Comparison of ENCODE assay signal across 30 cellular contexts in genomic region chr3:69753179-69753775, GRCh38. TPM values are rescaled to one million over a fixed set of nuclear protein-coding genes. Genes with fewer than 3 reads are reported as not detected.
"Had no signal": no experiment of that assay in that cellular context is flagged by ENCODE, and none has a peak within 500 bp of the region (broad histone marks: within the 10 kb centered on the region; RNA-seq: fewer than 3 reads in every experiment).

No MANE protein-coding gene starts in this region.

- H3K27ac Mint-ChIP-seq: endodermal cell; immature natural killer cell; natural killer cell; stimulated activated memory B cell treated with anti-CD40 and anti-IgM and Interleukin-4, amounts not matched to agents 10 μg/mL and 1 μg/mL and 100 μg/mL, for 72 hours; stimulated activated naive CD8-positive, alpha-beta T cell treated with anti-CD3 and anti-CD28 coated beads, Interleukin-15, Interleukin-2, amounts not matched to agents 100 ng/mL and 50 ng/mL, for 24 hours had no signal

- ATAC-seq: foreskin keratinocyte; left colon; left ventricle myocardium superior; natural killer cell; sciatic nerve; stimulated activated memory B cell treated with anti-CD40 and anti-IgM and Interleukin-4, amounts not matched to agents 10 μg/mL and 1 μg/mL and 100 μg/mL, for 72 hours had no signal

- H3K4me3 ChIP-seq: colonic mucosa, heart right ventricle, lower lobe of right lung, ovary, psoas muscle, skin epidermis, spleen, thoracic aorta, tibial nerve had no signal

- H3K4me1 ChIP-seq: colonic mucosa, foreskin keratinocyte had no signal

- H3K36me3 Mint-ChIP-seq: immature natural killer cell; natural killer cell; stimulated activated memory B cell treated with anti-CD40 and anti-IgM and Interleukin-4, amounts not matched to agents 10 μg/mL and 1 μg/mL and 100 μg/mL, for 72 hours had no signal

- H3K27ac ChIP-seq: colonic mucosa, epithelial cell of prostate, foreskin keratinocyte, lower lobe of right lung, ovary, psoas muscle, spleen, thoracic aorta had no signal

- DNase-seq: colonic mucosa; effector CD8-positive, alpha-beta T cell; endodermal cell; foreskin keratinocyte; glutamatergic neuron; heart right ventricle; hippocampal formation; immature natural killer cell; islet precursor cell; kidney glomerular epithelial cell; left colon; left ventricle myocardium superior; lower lobe of right lung; natural killer cell; occipital lobe; ovary; psoas muscle; retina; spleen; stimulated activated CD4-positive, alpha-beta T cell treated with anti-CD3 and anti-CD28 coated beads, Interleukin-4, amount 100 ng/mL, for 4 hours had no signal

- H3K9me3 Mint-ChIP-seq: dendritic cell treated with granulocyte-macrophage colony-stimulating factor and Interleukin-4, amounts not matched to agents 40 ng/mL and 50 ng/mL, for 4 days; stimulated activated naive CD8-positive, alpha-beta T cell treated with anti-CD3 and anti-CD28 coated beads, Interleukin-15, Interleukin-2, amounts not matched to agents 100 ng/mL and 50 ng/mL, for 24 hours had no signal

- H3K27me3 Mint-ChIP-seq: central memory CD8-positive, alpha-beta T cell; dendritic cell treated with granulocyte-macrophage colony-stimulating factor and Interleukin-4, amounts not matched to agents 40 ng/mL and 50 ng/mL, for 4 days; stimulated activated memory B cell treated with anti-CD40 and anti-IgM and Interleukin-4, amounts not matched to agents 10 μg/mL and 1 μg/mL and 100 μg/mL, for 72 hours; stimulated activated naive CD8-positive, alpha-beta T cell treated with anti-CD3 and anti-CD28 coated beads, Interleukin-15, Interleukin-2, amounts not matched to agents 100 ng/mL and 50 ng/mL, for 24 hours had no signal

- H3K27me3 ChIP-seq: colonic mucosa, foreskin keratinocyte, heart right ventricle, ovary, spleen, tibial nerve had no signal

- H3K4me3 Mint-ChIP-seq: central memory CD8-positive, alpha-beta T cell; dendritic cell treated with granulocyte-macrophage colony-stimulating factor and Interleukin-4, amounts not matched to agents 40 ng/mL and 50 ng/mL, for 4 days; endodermal cell; immature natural killer cell; natural killer cell; stimulated activated memory B cell treated with anti-CD40 and anti-IgM and Interleukin-4, amounts not matched to agents 10 μg/mL and 1 μg/mL and 100 μg/mL, for 72 hours; stimulated activated naive CD8-positive, alpha-beta T cell treated with anti-CD3 and anti-CD28 coated beads, Interleukin-15, Interleukin-2, amounts not matched to agents 100 ng/mL and 50 ng/mL, for 24 hours had no signal

- H3K9me3 ChIP-seq: colonic mucosa, lower lobe of right lung, ovary, psoas muscle, thoracic aorta had no signal

- H3K4me1 Mint-ChIP-seq: central memory CD8-positive, alpha-beta T cell; immature natural killer cell; natural killer cell; stimulated activated memory B cell treated with anti-CD40 and anti-IgM and Interleukin-4, amounts not matched to agents 10 μg/mL and 1 μg/mL and 100 μg/mL, for 72 hours had no signal

- H3K36me3 ChIP-seq: colonic mucosa, heart right ventricle, lower lobe of right lung, ovary, spleen, thoracic aorta had no signal

RNA-seq across cellular contexts. Expression of gene MITF, which starts 14.0 kb away (rescaled TPM):
- polyA plus RNA-seq: neural cell had no signal
